8 cellular contexts compared by ENCODE assay signal in genomic region chr17:73147791-73148190, GRCh38. TPM values are rescaled to one million over a fixed set of nuclear protein-coding genes. Genes with fewer than 3 reads are reported as not detected.
DNase-seq lines count a peak whose midpoint lies in the region; ATAC-seq and TF ChIP-seq lines count a peak whose summit lies in the region.
"Not testable (repeated sequence)": the region's sequence is repeated elsewhere in the genome, so short reads cannot be mapped to it uniquely, and the experiment has no call there.
"Had no signal": no experiment of that assay in that cellular context is flagged by ENCODE, and none has a peak within 500 bp of the region (broad histone marks: within the 10 kb centered on the region; RNA-seq: fewer than 3 reads in every experiment).

No MANE protein-coding gene starts in this region.

- not testable (repeated sequence) for H3K27me3 ChIP-seq in CD4-positive, alpha-beta memory T cell (ENCODE audit: insufficient read depth, low read length); naive thymus-derived CD4-positive, alpha-beta T cell (ENCODE audit: control insufficient read depth in 2 of 2, insufficient read depth in 2 of 2, low read length in 2 of 2)

- not testable (repeated sequence) for DNase-seq in CD4-positive, alpha-beta memory T cell; T-cell; naive thymus-derived CD4-positive, alpha-beta T cell
- DNase-seq in left kidney (ENCODE audit: low read depth, low spot score): peak; percentile 42

- H3K36me3 Mint-ChIP-seq in CD4-positive, alpha-beta memory T cell; T-cell; activated T-helper 17 cell treated with anti-CD3 and anti-CD28 coated beads, Interleukin-2, amount 50 U/mL, for 72 hours (ENCODE audit: low read depth); dendritic cell treated with granulocyte-macrophage colony-stimulating factor and Interleukin-4, amounts not matched to agents 40 ng/mL and 50 ng/mL, for 4 days (ENCODE audit: low read depth): not testable (repeated sequence)
- H3K36me3 Mint-ChIP-seq in naive thymus-derived CD4-positive, alpha-beta T cell: peaks cover 3 to 16% (median 8%) of the 10 kb centered on the region in 5 donors

- not testable (repeated sequence) for H3K4me3 ChIP-seq in CD4-positive, alpha-beta memory T cell (ENCODE audit: low read length in 2 of 2); HEK293 (ENCODE audit: low read depth, low read length); naive thymus-derived CD4-positive, alpha-beta T cell (ENCODE audit: low read length)

- not testable (repeated sequence) for H3K9me3 ChIP-seq in CD4-positive, alpha-beta memory T cell (ENCODE audit: control insufficient read depth in 1 of 2, low read length in 2 of 2); HEK293 (ENCODE audit: control insufficient read depth, insufficient read depth, low read depth, low read length)
- peaks cover 0 to 13% (median 0%) of the 10 kb centered on the region in 3 experiments for H3K9me3 ChIP-seq in naive thymus-derived CD4-positive, alpha-beta T cell (ENCODE audit: control insufficient read depth in 2 of 3, low read length in 3 of 3)

- H3K4me1 Mint-ChIP-seq in CD4-positive, alpha-beta memory T cell: peaks cover 15 to 23% (median 18%) of the 10 kb centered on the region in 4 donors
- H3K4me1 Mint-ChIP-seq in T-cell: peaks cover 16 to 19% (median 18%) of the 10 kb centered on the region in 3 donors
- peaks cover 25% of the 10 kb centered on the region for H3K4me1 Mint-ChIP-seq in activated T-helper 17 cell treated with anti-CD3 and anti-CD28 coated beads, Interleukin-2, amount 50 U/mL, for 72 hours
- peaks cover 56% of the 10 kb centered on the region for H3K4me1 Mint-ChIP-seq in dendritic cell treated with granulocyte-macrophage colony-stimulating factor and Interleukin-4, amounts not matched to agents 40 ng/mL and 50 ng/mL, for 4 days (ENCODE audit: low read depth)
- H3K4me1 Mint-ChIP-seq in naive thymus-derived CD4-positive, alpha-beta T cell: peaks cover 14 to 25% (median 21%) of the 10 kb centered on the region in 7 donors

- H3K9me3 Mint-ChIP-seq in CD4-positive, alpha-beta memory T cell: peaks cover 0 to 29% (median 21%) of the 10 kb centered on the region in 8 donors
- peaks cover 6 to 17% (median 7%) of the 10 kb centered on the region in 3 donors for H3K9me3 Mint-ChIP-seq in T-cell
- H3K9me3 Mint-ChIP-seq in activated T-helper 17 cell treated with anti-CD3 and anti-CD28 coated beads, Interleukin-2, amount 50 U/mL, for 72 hours: not testable (repeated sequence)
- peaks cover 13% of the 10 kb centered on the region for H3K9me3 Mint-ChIP-seq in dendritic cell treated with granulocyte-macrophage colony-stimulating factor and Interleukin-4, amounts not matched to agents 40 ng/mL and 50 ng/mL, for 4 days
- peaks cover 6 to 44% (median 17%) of the 10 kb centered on the region in 11 donors for H3K9me3 Mint-ChIP-seq in naive thymus-derived CD4-positive, alpha-beta T cell

- intact Hi-C loops in CD4-positive, alpha-beta memory T cell (cut with micrococcal nuclease); dendritic cell treated with granulocyte-macrophage colony-stimulating factor and Interleukin-4, amounts not matched to agents 40 ng/mL and 50 ng/mL, for 4 days (cut with micrococcal nuclease); naive thymus-derived CD4-positive, alpha-beta T cell (cut with micrococcal nuclease): not testable (repeated sequence)

- H3K27ac Mint-ChIP-seq in CD4-positive, alpha-beta memory T cell: peak overlapping the region in 1 of 7 donors; percentile 37
- not testable (repeated sequence) for H3K27ac Mint-ChIP-seq in T-cell; activated T-helper 17 cell treated with anti-CD3 and anti-CD28 coated beads, Interleukin-2, amount 50 U/mL, for 72 hours
- H3K27ac Mint-ChIP-seq in dendritic cell treated with granulocyte-macrophage colony-stimulating factor and Interleukin-4, amounts not matched to agents 40 ng/mL and 50 ng/mL, for 4 days: peak overlapping the region; percentile 1
- H3K27ac Mint-ChIP-seq in naive thymus-derived CD4-positive, alpha-beta T cell: peak overlapping the region in 1 of 9 donors; percentile 51

- peaks cover 7 to 12% of the 10 kb centered on the region in 2 donors for H3K27me3 Mint-ChIP-seq in CD4-positive, alpha-beta memory T cell
- H3K27me3 Mint-ChIP-seq in T-cell: peaks cover 8 to 15% of the 10 kb centered on the region in 2 donors
- H3K27me3 Mint-ChIP-seq in activated T-helper 17 cell treated with anti-CD3 and anti-CD28 coated beads, Interleukin-2, amount 50 U/mL, for 72 hours; dendritic cell treated with granulocyte-macrophage colony-stimulating factor and Interleukin-4, amounts not matched to agents 40 ng/mL and 50 ng/mL, for 4 days: not testable (repeated sequence)
- H3K27me3 Mint-ChIP-seq in naive thymus-derived CD4-positive, alpha-beta T cell: peaks cover 0 to 22% (median 11%) of the 10 kb centered on the region in 5 donors

- not testable (repeated sequence) for TF ChIP-seq CTCF in HEK293 (tag by site-specific recombination; IDR thresholded peaks at IDR 0.05)

- peak overlapping the region in 5 of 8 donors; percentile 51 to 82 (median 64) for H3K4me3 Mint-ChIP-seq in CD4-positive, alpha-beta memory T cell
- peak overlapping the region in 2 of 3 donors; percentile 14 to 48 for H3K4me3 Mint-ChIP-seq in T-cell
- peak overlapping the region; percentile 6 for H3K4me3 Mint-ChIP-seq in activated T-helper 17 cell treated with anti-CD3 and anti-CD28 coated beads, Interleukin-2, amount 50 U/mL, for 72 hours
- peak overlapping the region; percentile 22 for H3K4me3 Mint-ChIP-seq in dendritic cell treated with granulocyte-macrophage colony-stimulating factor and Interleukin-4, amounts not matched to agents 40 ng/mL and 50 ng/mL, for 4 days
- H3K4me3 Mint-ChIP-seq in naive thymus-derived CD4-positive, alpha-beta T cell: peak overlapping the region in 7 of 10 donors; percentile 5 to 59 (median 48)

- not testable (repeated sequence) for H3K27ac ChIP-seq in CD4-positive, alpha-beta memory T cell (ENCODE audit: low read depth, low read length); HEK293 (ENCODE audit: extremely low read depth, low read depth, low read length); naive thymus-derived CD4-positive, alpha-beta T cell (ENCODE audit: low read depth, low read length)

- peaks cover 10% of the 10 kb centered on the region for H3K4me1 ChIP-seq in CD4-positive, alpha-beta memory T cell (ENCODE audit: insufficient read depth, low read length)
- not testable (repeated sequence) for H3K4me1 ChIP-seq in HEK293 (ENCODE audit: control insufficient read depth, insufficient read depth, low read length)
- H3K4me1 ChIP-seq in naive thymus-derived CD4-positive, alpha-beta T cell (ENCODE audit: control insufficient read depth in 2 of 2, insufficient read depth in 2 of 2, low read length in 2 of 2): peaks cover 11 to 12% of the 10 kb centered on the region in 2 donors

- CTCF ChIA-PET in CD4-positive, alpha-beta memory T cell (lab: Charles Lee; ENCODE audit: partially characterized antibody); HEK293 (lab: Yijun Ruan, JAX); T-cell (lab: Charles Lee); naive thymus-derived CD4-positive, alpha-beta T cell (lab: Charles Lee): not testable (repeated sequence)

- POLR2A ChIA-PET in CD4-positive, alpha-beta memory T cell (lab: Charles Lee; ENCODE audit: partially characterized antibody); HEK293 (lab: Yijun Ruan, JAX); T-cell (lab: Charles Lee); naive thymus-derived CD4-positive, alpha-beta T cell (lab: Charles Lee): not testable (repeated sequence)

- H3K36me3 ChIP-seq in CD4-positive, alpha-beta memory T cell (ENCODE audit: insufficient read depth, low read length); HEK293 (ENCODE audit: control insufficient read depth in 2 of 2, insufficient read depth in 1 of 2, low read length in 2 of 2); naive thymus-derived CD4-positive, alpha-beta T cell (ENCODE audit: control insufficient read depth in 2 of 3, insufficient read depth in 3 of 3, low read length in 3 of 3): not testable (repeated sequence)

- ATAC-seq in T-cell (replicated peaks in 1 of 4); activated T-helper 17 cell treated with anti-CD3 and anti-CD28 coated beads, Interleukin-2, amount 50 U/mL, for 72 hours (replicated peaks); naive thymus-derived CD4-positive, alpha-beta T cell: not testable (repeated sequence)

TF ChIP-seq in HEK293, 187 proteins besides CTCF, POLR2A, EP300 and RAD21:
- TF ChIP-seq ZNF596 (tag by site-specific recombination; IDR thresholded peaks at IDR 0.05): peak; percentile 73

RNA-seq across cellular contexts. Expression of gene SSTR2, which starts 17.0 kb away (rescaled TPM):
- total RNA-seq in CD4-positive, alpha-beta memory T cell: not detected
- not detected for polyA plus RNA-seq in CD4-positive, alpha-beta memory T cell
- not detected for total RNA-seq in T-cell
- total RNA-seq in activated T-helper 17 cell treated with anti-CD3 and anti-CD28 coated beads, Interleukin-2, amount 50 U/mL, for 72 hours: under 1 TPM; 0.04 to 0.90 TPM
- not detected for total RNA-seq in naive thymus-derived CD4-positive, alpha-beta T cell
- not detected for polyA plus RNA-seq in naive thymus-derived CD4-positive, alpha-beta T cell
- total RNA-seq: CD4-positive, alpha-beta T cell had no signal

RNA-seq across cellular contexts. Expression of gene COG1, which starts 45.1 kb away (rescaled TPM):
- 10 to 100 TPM; 76.2 to 81.6 TPM for total RNA-seq in CD4-positive, alpha-beta memory T cell
- polyA plus RNA-seq in CD4-positive, alpha-beta memory T cell: 10 to 100 TPM; 13.1 to 38.1 TPM
- total RNA-seq in T-cell: 10 to 100 TPM; 66.3 to 77.2 (median 73.3) TPM
- 10 to 100 TPM; 22.5 to 27.3 TPM for total RNA-seq in activated T-helper 17 cell treated with anti-CD3 and anti-CD28 coated beads, Interleukin-2, amount 50 U/mL, for 72 hours
- total RNA-seq in naive thymus-derived CD4-positive, alpha-beta T cell: 10 to 100 TPM; 35.0 to 92.7 (median 85.8) TPM
- polyA plus RNA-seq in naive thymus-derived CD4-positive, alpha-beta T cell: 10 to 100 TPM; 25.2 to 45.5 TPM

RNA-seq across cellular contexts. Expression of gene SLC39A11, which starts 55.3 kb away (rescaled TPM):
- 10 to 100 TPM; 20.8 to 23.7 TPM for total RNA-seq in CD4-positive, alpha-beta memory T cell
- polyA plus RNA-seq in CD4-positive, alpha-beta memory T cell: 10 to 100 TPM; 15.9 to 20.0 TPM
- 10 to 100 TPM; 18.6 to 27.1 (median 23.4) TPM for total RNA-seq in T-cell
- total RNA-seq in activated T-helper 17 cell treated with anti-CD3 and anti-CD28 coated beads, Interleukin-2, amount 50 U/mL, for 72 hours: 10 to 100 TPM; 13.1 to 19.0 TPM
- 10 to 100 TPM; 16.9 to 36.7 (median 21.6) TPM for total RNA-seq in naive thymus-derived CD4-positive, alpha-beta T cell
- polyA plus RNA-seq in naive thymus-derived CD4-positive, alpha-beta T cell: 10 to 100 TPM in 1 of 2 donors, 1 to 10 TPM in 1; 8.5 to 10.2 TPM

Comparison
In these comparisons a context has a peak if more than half of its experiments do, and no peak if none do; other contexts are left out.
1. H3K4me3 Mint-ChIP-seq: peak in every context shown above with its lines; median percentile 64 in CD4-positive, alpha-beta memory T cell; 48 in naive thymus-derived CD4-positive, alpha-beta T cell; 31 in T-cell; 22 in dendritic cell treated with granulocyte-macrophage colony-stimulating factor and Interleukin-4, amounts not matched to agents 40 ng/mL and 50 ng/mL, for 4 days; 6 in activated T-helper 17 cell treated with anti-CD3 and anti-CD28 coated beads, Interleukin-2, amount 50 U/mL, for 72 hours.